In the genomic region with DNA sequence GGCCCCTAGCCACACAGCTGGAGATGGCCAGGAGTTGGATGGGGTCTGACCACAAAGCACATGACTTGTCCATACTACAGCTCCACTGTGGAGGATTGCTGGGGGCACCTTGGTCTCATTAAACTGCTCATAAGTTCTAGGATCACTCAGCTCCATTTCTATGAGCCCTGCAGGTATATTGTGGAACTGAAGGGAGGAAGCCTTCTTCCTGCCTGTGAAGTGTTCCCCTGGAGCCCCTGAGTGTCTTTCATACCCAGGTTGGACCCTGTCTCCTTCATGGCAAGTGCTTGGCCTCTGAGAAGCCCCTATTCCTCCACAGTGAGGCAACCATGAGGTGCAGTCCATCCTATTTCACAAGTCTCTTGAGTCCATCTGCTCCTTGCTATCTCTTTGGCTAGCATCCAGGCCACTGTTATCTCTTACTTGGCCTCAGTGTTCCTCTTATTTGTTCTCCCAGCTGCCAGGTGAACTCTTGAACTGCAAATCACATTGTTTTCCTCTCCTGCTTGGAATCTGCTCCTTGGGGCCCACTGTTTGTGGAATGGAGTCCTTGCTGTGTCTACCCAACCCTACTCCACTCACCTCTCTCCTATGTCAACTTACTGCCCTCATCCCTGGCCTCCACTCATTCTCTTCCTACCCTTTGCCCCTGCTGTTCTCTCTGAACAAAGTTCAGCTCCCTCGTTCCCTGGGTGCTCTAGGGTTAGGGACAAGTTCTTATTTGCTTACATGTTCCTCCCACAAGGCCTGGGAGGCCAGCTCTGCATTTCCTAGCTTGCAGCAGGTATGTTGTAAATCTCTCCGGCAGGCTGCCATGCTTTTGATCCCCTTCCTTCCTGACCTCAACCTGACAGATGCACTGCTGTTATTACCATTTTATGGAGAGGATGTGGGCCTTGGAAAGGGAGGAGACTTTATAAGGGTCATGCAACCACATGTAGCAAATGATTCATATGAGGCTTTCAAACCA, we compare ENCODE assay signal across 9 cellular contexts. TPM values are rescaled to one million over a fixed set of nuclear protein-coding genes. Genes with fewer than 3 reads are reported as not detected.
DNase-seq lines count a peak whose midpoint lies in the region; ATAC-seq and TF ChIP-seq lines count a peak whose summit lies in the region.
"Had no signal": no experiment of that assay in that cellular context is flagged by ENCODE, and none has a peak within 500 bp of the region (broad histone marks: within the 10 kb centered on the region; RNA-seq: fewer than 3 reads in every experiment).

No MANE protein-coding gene starts in this region.

- H2AFZ ChIP-seq in mammary epithelial cell (ENCODE audit: low read depth, low read length): no peak overlapping the region

- no TSS peak for BruUV-seq in mammary epithelial cell (replicated peaks; lab: Mats Ljungman, UMichigan)

- H3K4me2 ChIP-seq in mammary epithelial cell (ENCODE audit: insufficient read depth, low read depth, low read length): no peak overlapping the region

- H4K20me1 ChIP-seq in mammary epithelial cell (ENCODE audit: insufficient read depth, low read length): no peaks in the 10 kb centered on the region

- in situ Hi-C loops in mammary epithelial cell (cut with MboI; ENCODE audit: low sequenced_read_pairs in 2 of 2): loop anchor here (10.0 kb wide), 1 partner anchor 211 kb away; no protein-coding TSS in a partner anchor

- CTCF ChIA-PET in mammary epithelial cell (lab: Charles Lee; ENCODE audit: low non-redundant PET): interaction anchor here (0.5 kb wide), 1 partner anchor 91 kb away, joined by 4 read pairs; no protein-coding TSS in a partner anchor

- H3K4me1 ChIP-seq in mammary epithelial cell (ENCODE audit: insufficient read depth, low read length) (peaks cover 7% of the 10 kb centered on the region), lower lobe of right lung (peaks cover 36% of the 10 kb centered on the region), thyroid gland (peaks cover 30 to 45% of the 10 kb centered on the region in 2 donors)

- H3K27me3 ChIP-seq in mammary epithelial cell (ENCODE audit: insufficient read depth, low read length) (no peaks in the 10 kb centered on the region), lower lobe of right lung (ENCODE audit: low read depth) (no peaks in the 10 kb centered on the region), thyroid gland (no peaks in the 10 kb centered on the region)

- TF ChIP-seq CTCF in mammary epithelial cell (conservative IDR thresholded peaks at IDR 0.05 in 1 of 2, IDR thresholded peaks at IDR 0.05 in 1 of 2; ENCODE audit: extremely low read depth in 1 of 2, insufficient read depth in 1 of 2, low read depth in 1 of 2, low read length in 2 of 2): no peak
- TF ChIP-seq CTCF in lower lobe of right lung (IDR thresholded peaks at IDR 0.05): no peak
- no peak for TF ChIP-seq CTCF in thyroid gland (IDR thresholded peaks at IDR 0.05)

- H3K36me3 ChIP-seq in mammary epithelial cell (ENCODE audit: insufficient read depth, low read length): no peaks in the 10 kb centered on the region
- H3K36me3 ChIP-seq in lower lobe of right lung: peaks cover 15% of the 10 kb centered on the region
- H3K36me3 ChIP-seq in thyroid gland: peaks cover 0 to 6% of the 10 kb centered on the region in 2 donors

- dilution Hi-C loops in mammary epithelial cell (cut with HindIII; ENCODE audit: low sequenced_read_pairs): loop anchor here (5.0 kb wide), 1 partner anchor 89 kb away; no protein-coding TSS in a partner anchor

- H3K27ac ChIP-seq in mammary epithelial cell (ENCODE audit: insufficient read depth, low read depth, low read length) (no peak overlapping the region), lower lobe of right lung (peak overlapping the region; percentile 74), thyroid gland (peak overlapping the region in 2 of 3 donors; percentile 82 to 90)

- TF ChIP-seq POLR2A in thyroid gland (IDR thresholded peaks at IDR 0.05): no peak

- 13% methylated on average over 2 of the region's 2 CpGs for WGBS in mammary epithelial cell (ENCODE audit: low coverage, missing lambda C conversion rate)
- 31 to 39% methylated on average over 2 of the region's 2 CpGs for WGBS in thyroid gland, 2 donors

- H3K9ac ChIP-seq in mammary epithelial cell (ENCODE audit: insufficient read depth, low read length): no peak overlapping the region

- H3K9me3 ChIP-seq in mammary epithelial cell (replicated peaks; ENCODE audit: insufficient read depth, low read length) (no peaks in the 10 kb centered on the region), lower lobe of right lung (no peaks in the 10 kb centered on the region), thyroid gland (no peaks in the 10 kb centered on the region)

- no peak for ATAC-seq in lower lobe of right lung
- no peak for ATAC-seq in HG03139 (IDR thresholded peaks at IDR 0.05; ENCODE audit: unreplicated experiment)
- no peak for ATAC-seq in HG02588 (IDR thresholded peaks at IDR 0.05; ENCODE audit: unreplicated experiment)

- H3K79me2 ChIP-seq in mammary epithelial cell (ENCODE audit: insufficient read depth, low read length): no peaks in the 10 kb centered on the region

- H3K4me3 ChIP-seq in mammary epithelial cell (replicated peaks in 1 of 3; ENCODE audit: insufficient read depth in 1 of 3, low read depth in 2 of 3, low read length in 3 of 3) (no peak overlapping the region), lower lobe of right lung (peak overlapping the region; percentile 50), thyroid gland (replicated peaks in 1 of 3) (peak overlapping the region in 1 of 3 donors; percentile 14)

- intact Hi-C loops in mammary epithelial cell (cut with micrococcal nuclease) (no loop called here), lower lobe of right lung (cut with DNase I) (no loop called here), thyroid gland (cut with DNase I) (loop anchor here (10.0 kb wide), 1 partner anchor 111 kb away; no protein-coding TSS in a partner anchor)

- DNase-seq in NCI-H146 (lab: John Stamatoyannopoulos, UW) (peak; percentile 49), NCI-H146 treated with DMSO at 0.1 percent for 48 hours (lab: John Stamatoyannopoulos, UW; ENCODE audit: unreplicated experiment) (no peak), mammary epithelial cell (peak; percentile 33), lower lobe of right lung (no peak), thyroid gland (no peak), GM19238 (ENCODE audit: insufficient read length, low spot score) (no peak)
- DNase-seq: ACHN had no signal

RNA-seq across cellular contexts. Expression of a gene that starts 1.2 kb away (rescaled TPM):
- total RNA-seq in mammary epithelial cell (1 to 10 TPM in 1 of 2 donors, not detected in 1; 1.0 TPM), lower lobe of right lung (20.2 TPM), thyroid gland (10 to 100 TPM; 17.8 to 62.2 (median 37.4) TPM)
- polyA plus RNA-seq in mammary epithelial cell: 0.74 TPM
- polyA minus RNA-seq in mammary epithelial cell: 8.9 TPM

RNA-seq across cellular contexts. Expression of a gene that starts 41.4 kb away (rescaled TPM):
- total RNA-seq in mammary epithelial cell: under 1 TPM in 1 of 2 donors, not detected in 1; under 0.01 TPM
- polyA plus RNA-seq in mammary epithelial cell: not detected
- polyA minus RNA-seq in mammary epithelial cell: not detected
- total RNA-seq in lower lobe of right lung: 74.5 TPM
- 100 to 1,000 TPM in 1 of 4 donors, 10 to 100 TPM in 3; 62.3 to 137 (median 83.3) TPM for total RNA-seq in thyroid gland

RNA-seq across cellular contexts. Expression of a gene that starts 43.9 kb away (rescaled TPM):
- 1 to 10 TPM; 2.7 to 5.6 TPM for total RNA-seq in mammary epithelial cell
- polyA plus RNA-seq in mammary epithelial cell: 4.5 TPM
- 6.4 TPM for polyA minus RNA-seq in mammary epithelial cell
- 8.2 TPM for total RNA-seq in lower lobe of right lung
- total RNA-seq in thyroid gland: 10 to 100 TPM; 16.6 to 33.6 (median 21.3) TPM

Comparison
In these comparisons a context has a peak if more than half of its experiments do, and no peak if none do; other contexts are left out.
1. DNase-seq: peak in NCI-H146 (single experiment) and mammary epithelial cell (single experiment); none in NCI-H146 treated with DMSO at 0.1 percent for 48 hours (single experiment), lower lobe of right lung (single experiment), thyroid gland (0 of 2) and GM19238 (single experiment).
2. RNA of a gene that starts 1.2 kb away (total RNA-seq): 17.8 to 62.2 TPM in thyroid gland and 20.2 TPM in lower lobe of right lung (single experiment); 1.0 TPM in mammary epithelial cell; every median in the first group is over 4 times any median in the second.
3. RNA of a gene that starts 41.4 kb away (total RNA-seq): 62.3 to 137 TPM in thyroid gland and 74.5 TPM in lower lobe of right lung (single experiment); under 0.01 TPM in mammary epithelial cell; every median in the first group is over 10 times any median in the second.